Comparison of ENCODE assay signal across 20 cellular contexts in the genomic region with DNA sequence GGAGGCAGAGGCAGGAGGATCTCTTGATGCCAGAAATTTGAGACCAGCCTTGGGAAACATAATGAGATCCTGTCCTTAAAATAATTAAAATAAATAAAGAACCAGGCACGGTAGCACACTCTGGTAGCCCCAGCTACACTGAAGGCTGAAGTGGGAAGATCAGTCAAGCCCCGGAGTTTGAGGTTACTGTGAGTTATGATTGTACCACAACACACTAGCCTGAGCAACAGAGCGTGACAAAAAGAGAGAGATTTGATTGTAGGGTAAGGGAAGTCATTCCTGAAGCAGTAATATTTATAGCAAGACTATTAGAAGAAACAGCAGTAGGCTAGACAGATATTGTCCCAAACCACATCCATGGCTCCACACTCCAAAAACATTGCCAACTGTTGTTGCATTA.
DNase-seq lines count a peak whose midpoint lies in the region; ATAC-seq, FAIRE-seq and TF ChIP-seq lines count a peak whose summit lies in the region.
"Had no signal": no experiment of that assay in that cellular context is flagged by ENCODE, and none has a peak within 500 bp of the region (broad histone marks: within the 10 kb centered on the region; RNA-seq: fewer than 3 reads in every experiment).

No MANE protein-coding gene starts in this region.

- in situ Hi-C loops in ACHN (cut with HindIII; ENCODE audit: low pct_ligation_motif_present, low pct_unique_long_range_greater_than_20kb, low sequenced_read_pairs) (no loop called here), brain microvascular endothelial cell (cut with HindIII; ENCODE audit: low pct_ligation_motif_present, low sequenced_read_pairs) (no loop called here)

- H3K27me3 ChIP-seq in brain microvascular endothelial cell (replicated peaks) (no peaks in the 10 kb centered on the region), Peyer's patch (no peaks in the 10 kb centered on the region)
- H3K27me3 ChIP-seq: pancreas had no signal

- H3K36me3 Mint-ChIP-seq in activated CD4-positive, alpha-beta T cell treated with anti-CD3 and anti-CD28 coated beads for 36 hours (ENCODE audit: low read depth): no peaks in the 10 kb centered on the region
- H3K36me3 Mint-ChIP-seq: activated naive CD8-positive, alpha-beta T cell; IgD-negative memory B cell; WTC11 had no signal

- no peaks in the 10 kb centered on the region for H3K9me3 ChIP-seq in Peyer's patch
- H3K9me3 ChIP-seq: pancreas had no signal

- H3K4me1 Mint-ChIP-seq in activated CD4-positive, alpha-beta T cell treated with anti-CD3 and anti-CD28 coated beads for 36 hours: no peaks in the 10 kb centered on the region
- H3K4me1 Mint-ChIP-seq: IgD-negative memory B cell, WTC11 had no signal

- ATAC-seq in HG02623 (IDR thresholded peaks at IDR 0.05; ENCODE audit: unreplicated experiment): peak; percentile 48
- peak; percentile 33 for ATAC-seq in HG03175 (IDR thresholded peaks at IDR 0.05; ENCODE audit: unreplicated experiment)
- no peak for ATAC-seq in activated CD4-positive, alpha-beta T cell treated with anti-CD3 and anti-CD28 coated beads for 36 hours
- ATAC-seq: pancreas, WTC11 had no signal

- no peaks in the 10 kb centered on the region for H3K27me3 Mint-ChIP-seq in activated CD4-positive, alpha-beta T cell treated with anti-CD3 and anti-CD28 coated beads for 36 hours
- H3K27me3 Mint-ChIP-seq: activated naive CD8-positive, alpha-beta T cell had no signal

- H3K4me3 ChIP-seq in brain microvascular endothelial cell (ENCODE audit: low read depth, low read length): no peak overlapping the region
- H3K4me3 ChIP-seq in Peyer's patch: no peak overlapping the region
- H3K4me3 ChIP-seq: pancreas, PC-9 had no signal

- H3K27ac ChIP-seq in brain microvascular endothelial cell (no peak overlapping the region), Peyer's patch (no peak overlapping the region)
- H3K27ac ChIP-seq: pancreas, PC-9 had no signal

- CTCF ChIA-PET in activated CD4-positive, alpha-beta T cell treated with anti-CD3 and anti-CD28 coated beads for 36 hours (lab: Charles Lee): no interaction called here

- H3K36me3 ChIP-seq in brain microvascular endothelial cell (replicated peaks) (no peaks in the 10 kb centered on the region), Peyer's patch (no peaks in the 10 kb centered on the region)
- H3K36me3 ChIP-seq: pancreas had no signal

- FAIRE-seq in GM19239 (lab: Jason Lieb, UNC): peak; percentile 39
- FAIRE-seq: endometrium, frontal cortex, islet of Langerhans, pancreas had no signal

- DNase-seq in ACHN (peak; percentile 19), GM19239 (ENCODE audit: insufficient read length, low spot score) (no peak), brain microvascular endothelial cell (no peak), Peyer's patch (no peak)
- DNase-seq in activated naive CD4-positive, alpha-beta T cell treated with Interleukin-2 at 50 U/mL for 16 hours: no peak
- no peak for DNase-seq in activated CD4-positive, alpha-beta T cell treated with anti-CD3 and anti-CD28 coated beads for 36 hours
- DNase-seq: 8988T, caudate nucleus, NCI-H510A, pancreas, PC-9, SW 1271 had no signal

- peaks cover 12% of the 10 kb centered on the region for H3K9me3 Mint-ChIP-seq in activated CD4-positive, alpha-beta T cell treated with anti-CD3 and anti-CD28 coated beads for 36 hours (ENCODE audit: low read depth)
- H3K9me3 Mint-ChIP-seq: WTC11 had no signal

- H3K4me1 ChIP-seq in Peyer's patch: no peaks in the 10 kb centered on the region
- H3K4me1 ChIP-seq: pancreas had no signal

- intact Hi-C loops in activated CD4-positive, alpha-beta T cell treated with anti-CD3 and anti-CD28 coated beads for 36 hours (cut with DNase I, micrococcal nuclease): no loop called here

- POLR2A ChIA-PET in activated CD4-positive, alpha-beta T cell treated with anti-CD3 and anti-CD28 coated beads for 36 hours (lab: Charles Lee): no interaction called here

- no peak for TF ChIP-seq CTCF in brain microvascular endothelial cell (IDR thresholded peaks at IDR 0.05; ENCODE audit: low read depth, low read length, missing control alignments)
- no peak for TF ChIP-seq CTCF in Peyer's patch (IDR thresholded peaks at IDR 0.05)

- TF ChIP-seq POLR2A in Peyer's patch (IDR thresholded peaks at IDR 0.05): no peak

- H3K27ac Mint-ChIP-seq in activated CD4-positive, alpha-beta T cell treated with anti-CD3 and anti-CD28 coated beads for 36 hours: no peak overlapping the region
- H3K27ac Mint-ChIP-seq: activated naive CD8-positive, alpha-beta T cell; IgD-negative memory B cell; WTC11 had no signal

- H3K4me3 Mint-ChIP-seq in activated CD4-positive, alpha-beta T cell treated with anti-CD3 and anti-CD28 coated beads for 36 hours: no peak overlapping the region
- H3K4me3 Mint-ChIP-seq: activated naive CD8-positive, alpha-beta T cell; IgD-negative memory B cell; WTC11 had no signal
